ENCODE assay signal across 8 cellular contexts in the genomic region with DNA sequence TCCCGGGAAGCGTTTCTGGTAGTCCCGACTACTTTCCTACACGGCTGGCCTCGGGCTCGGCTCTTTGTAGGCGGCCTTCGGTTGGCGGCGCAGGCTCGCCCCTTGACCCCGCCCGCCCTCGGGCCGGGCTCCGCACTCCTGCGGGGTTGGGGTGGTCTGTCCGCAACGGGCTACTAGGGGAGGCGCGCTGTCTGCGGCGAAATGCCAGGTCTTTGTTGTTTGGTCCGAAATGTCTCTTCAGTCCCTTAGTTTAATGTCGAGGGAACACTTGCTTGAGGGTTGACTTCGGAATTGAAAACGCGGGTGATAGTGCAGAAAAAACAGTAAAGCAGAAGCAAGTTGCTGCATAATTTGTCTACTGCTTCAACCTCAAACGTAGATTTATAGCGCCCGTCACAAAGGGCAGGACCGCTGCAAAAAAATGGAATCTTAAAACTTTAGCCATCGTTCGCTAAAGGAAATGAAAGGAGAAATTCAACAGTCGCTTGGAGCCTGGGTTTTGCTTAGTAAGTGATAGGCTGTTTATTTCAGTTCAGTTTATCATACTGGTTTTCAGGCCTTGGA. TPM values are rescaled to one million over a fixed set of nuclear protein-coding genes. Genes with fewer than 3 reads are reported as not detected.
DNase-seq lines count a peak whose midpoint lies in the region; ATAC-seq, FAIRE-seq and TF ChIP-seq lines count a peak whose summit lies in the region.

No MANE protein-coding gene starts in this region.

- H3K4me3 ChIP-seq in KMS-11 (IDR thresholded peaks at IDR 0.05; ENCODE audit: insufficient read depth, low read depth, low read length) (no peak overlapping the region), adrenal gland (peak overlapping the region; percentile 19 to 89 (median 77)), stomach smooth muscle (ENCODE audit: low read length in 2 of 2) (peak overlapping the region; percentile 94 to 95)

- peak overlapping the region; percentile 88 for H3K9ac ChIP-seq in KMS-11
- peak overlapping the region; percentile 82 to 88 for H3K9ac ChIP-seq in stomach smooth muscle (ENCODE audit: low read length in 2 of 2)

- DNase-seq in GM12891 (ENCODE audit: insufficient read length, low spot score) = peak; percentile 30
- no peak for DNase-seq in adrenal gland
- peak; percentile 42 for DNase-seq in iris pigment epithelial cell (ENCODE audit: low read depth)
- no peak for DNase-seq in AG08396 (ENCODE audit: low spot score)
- no peak for DNase-seq in mesenteric fat pad (ENCODE audit: low spot score)

- 0% methylated on average over 20 to 35 of the region's 35 CpGs for WGBS in adrenal gland, 4 donors

- TF ChIP-seq POLR2A in GM12891 (IDR thresholded peaks at IDR 0.05; ENCODE audit: low read depth, low read length) (no peak), adrenal gland (IDR thresholded peaks at IDR 0.05) (no peak)

- peaks cover 20% of the 10 kb centered on the region; the same call in 1 of the 2 replicates for H3K79me2 ChIP-seq in KMS-11 (ENCODE audit: insufficient read depth, low read depth)

- intact Hi-C loops in adrenal gland (cut with DNase I) = no loop called here

- no peak for TF ChIP-seq CTCF in KMS-11 (conservative IDR thresholded peaks at IDR 0.05; ENCODE audit: low read depth, low read length)
- TF ChIP-seq CTCF in adrenal gland (IDR thresholded peaks at IDR 0.05) = no peak

- H3K27ac ChIP-seq in KMS-11 = peak overlapping the region; percentile 65
- peak overlapping the region in 4 of 5 donors; percentile 80 to 97 (median 95) for H3K27ac ChIP-seq in adrenal gland
- peak overlapping the region; percentile 76 for H3K27ac ChIP-seq in stomach smooth muscle (ENCODE audit: low read length)

- H3K9me3 ChIP-seq in adrenal gland (replicated peaks in 1 of 3) (no peaks in the 10 kb centered on the region), stomach smooth muscle (ENCODE audit: control insufficient read depth in 2 of 2, low read length in 2 of 2) (no peaks in the 10 kb centered on the region)

- FAIRE-seq in GM12891 (lab: Jason Lieb, UNC) = no peak

- H3K36me3 ChIP-seq in KMS-11 (ENCODE audit: insufficient read depth) = no peaks in the 10 kb centered on the region
- peaks cover 0 to 23% of the 10 kb centered on the region in 2 donors for H3K36me3 ChIP-seq in adrenal gland (replicated peaks in 1 of 2)
- H3K36me3 ChIP-seq in stomach smooth muscle (ENCODE audit: control insufficient read depth in 2 of 2, insufficient read depth in 2 of 2, low read length in 2 of 2) = peaks cover 9 to 11% of the 10 kb centered on the region in 2 donors

- H3K4me2 ChIP-seq in KMS-11 = peak overlapping the region; percentile 58

- peak overlapping the region; percentile 79 for H2AFZ ChIP-seq in KMS-11 (ENCODE audit: low read depth)

- peak; percentile 41 for ATAC-seq in GM21786 (IDR thresholded peaks at IDR 0.05; ENCODE audit: unreplicated experiment)

- no peaks in the 10 kb centered on the region for H4K20me1 ChIP-seq in KMS-11 (ENCODE audit: insufficient read depth)

- H3K27me3 ChIP-seq in KMS-11 (ENCODE audit: insufficient read depth, low read depth) (no peaks in the 10 kb centered on the region), adrenal gland (no peaks in the 10 kb centered on the region), stomach smooth muscle (ENCODE audit: control insufficient read depth in 1 of 2, insufficient read depth in 2 of 2, low read length in 2 of 2) (no peaks in the 10 kb centered on the region)

- H3K4me1 ChIP-seq in KMS-11 (ENCODE audit: low read depth, poor library complexity, severe bottlenecking) (peaks cover 35% of the 10 kb centered on the region), adrenal gland (replicated peaks in 1 of 2) (peaks cover 29 to 72% of the 10 kb centered on the region in 2 donors), stomach smooth muscle (ENCODE audit: control insufficient read depth, insufficient read depth, low read length) (peaks cover 25% of the 10 kb centered on the region)

TF ChIP-seq in GM12891, 5 proteins besides CTCF, POLR2A, EP300 and RAD21:
- no peak for TF ChIP-seq PAX5 (IDR thresholded peaks at IDR 0.05; ENCODE audit: insufficient read depth, low read length, severe bottlenecking)
- TF ChIP-seq POU2F2 (IDR thresholded peaks at IDR 0.05; ENCODE audit: low read depth, low read length) = no peak
- TF ChIP-seq TAF1 (IDR thresholded peaks at IDR 0.05; ENCODE audit: low read depth, low read length) = no peak
- no peak for TF ChIP-seq POLR2AphosphoS5 (IDR thresholded peaks at IDR 0.05; ENCODE audit: low read depth, low read length)
- TF ChIP-seq SPI1 (IDR thresholded peaks at IDR 0.05; ENCODE audit: low read depth, low read length) = no peak
TF ChIP-seq in GM12891: peak in this region for 0.

RNA-seq across cellular contexts. Expression of gene JKAMP, which starts 0.4 kb away (rescaled TPM):
- 21.2 TPM for polyA plus RNA-seq in GM12891 (2012; ENCODE audit: low read depth, missing spikeins)
- total RNA-seq in adrenal gland (10 to 100 TPM; 35.7 to 93.8 (median 53.9) TPM), mesenteric fat pad (33.7 TPM)
- 100 to 1,000 TPM in 1 of 3 donors, 10 to 100 TPM in 2; 17.7 to 102 (median 23.5) TPM for polyA plus RNA-seq in adrenal gland

RNA-seq across cellular contexts. Expression of gene L3HYPDH, which starts 0.5 kb away (rescaled TPM):
- polyA plus RNA-seq in GM12891 (2012; ENCODE audit: low read depth, missing spikeins) = 8.9 TPM
- total RNA-seq in adrenal gland (10 to 100 TPM in 7 of 8 donors, 1 to 10 TPM in 1; 7.1 to 59.2 (median 23.8) TPM), mesenteric fat pad (62.8 TPM)
- 10 to 100 TPM; 15.8 to 59.1 (median 23.2) TPM for polyA plus RNA-seq in adrenal gland

RNA-seq across cellular contexts. Expression of gene GPR135, which starts 19.5 kb away (rescaled TPM):
- polyA plus RNA-seq in GM12891 (2012; ENCODE audit: low read depth, missing spikeins) = 0.37 TPM
- total RNA-seq in adrenal gland (1 to 10 TPM; 2.5 to 8.6 (median 5.6) TPM), mesenteric fat pad (7.5 TPM)
- 1 to 10 TPM; 2.3 to 3.1 (median 2.5) TPM for polyA plus RNA-seq in adrenal gland

Comparison
In these comparisons a context has a peak if more than half of its experiments do, and no peak if none do; other contexts are left out.
1. DNase-seq: peak in GM12891 (single experiment) and iris pigment epithelial cell (single experiment); none in adrenal gland (0 of 7), AG08396 (single experiment) and mesenteric fat pad (single experiment).
2. Peak in every context shown above with its lines, with median percentiles within 50 percentile points of each other: H3K27ac ChIP-seq.